Comparison of ENCODE assay signal across 9 cellular contexts in genomic region chr4:102823464-102823863, GRCh38. TPM values are rescaled to one million over a fixed set of nuclear protein-coding genes. Genes with fewer than 3 reads are reported as not detected.
DNase-seq lines count a peak whose midpoint lies in the region; ATAC-seq and TF ChIP-seq lines count a peak whose summit lies in the region.
"Had no signal": no experiment of that assay in that cellular context is flagged by ENCODE, and none has a peak within 500 bp of the region (broad histone marks: within the 10 kb centered on the region; RNA-seq: fewer than 3 reads in every experiment).

No MANE protein-coding gene starts in this region.

- H3K9me3 ChIP-seq in left lung (no peaks in the 10 kb centered on the region), tibial artery (no peaks in the 10 kb centered on the region)

- no peak for ATAC-seq in activated T-cell treated with anti-CD3 and anti-CD28 coated beads, Interleukin-2, amount 50 U/mL, for 72 hours (replicated peaks in 1 of 2)
- no peak for ATAC-seq in activated T-helper 17 cell treated with anti-CD3 and anti-CD28 coated beads, Interleukin-2, amount 50 U/mL, for 72 hours (replicated peaks)
- no peak for ATAC-seq in left lung

- TF ChIP-seq CTCF in left lung (IDR thresholded peaks at IDR 0.05) (no peak), tibial artery (IDR thresholded peaks at IDR 0.05) (no peak)

- peak overlapping the region; percentile 96 for H3K27ac Mint-ChIP-seq in activated T-cell treated with anti-CD3 and anti-CD28 coated beads, Interleukin-2, amount 50 U/mL, for 72 hours
- peak overlapping the region; percentile 75 for H3K27ac Mint-ChIP-seq in activated T-helper 17 cell treated with anti-CD3 and anti-CD28 coated beads, Interleukin-2, amount 50 U/mL, for 72 hours

- peaks cover 51% of the 10 kb centered on the region for H3K4me1 Mint-ChIP-seq in activated T-cell treated with anti-CD3 and anti-CD28 coated beads, Interleukin-2, amount 50 U/mL, for 72 hours (ENCODE audit: low read depth)
- H3K4me1 Mint-ChIP-seq in activated T-helper 17 cell treated with anti-CD3 and anti-CD28 coated beads, Interleukin-2, amount 50 U/mL, for 72 hours, result peaks cover 27% of the 10 kb centered on the region

- no peaks in the 10 kb centered on the region for H3K9me3 Mint-ChIP-seq in activated T-cell treated with anti-CD3 and anti-CD28 coated beads, Interleukin-2, amount 50 U/mL, for 72 hours
- no peaks in the 10 kb centered on the region for H3K9me3 Mint-ChIP-seq in activated T-helper 17 cell treated with anti-CD3 and anti-CD28 coated beads, Interleukin-2, amount 50 U/mL, for 72 hours

- H3K4me1 ChIP-seq in left lung (peaks cover 46 to 65% of the 10 kb centered on the region in 2 donors), tibial artery (peaks cover 0 to 59% (median 36%) of the 10 kb centered on the region in 4 donors)

- H3K27me3 ChIP-seq in left lung (no peaks in the 10 kb centered on the region), tibial artery (no peaks in the 10 kb centered on the region)

- H3K4me3 ChIP-seq in left lung (peak overlapping the region; percentile 11 to 93), tibial artery (peak overlapping the region; percentile 75 to 76)

- no peak for DNase-seq in activated T-cell treated with anti-CD3 and anti-CD28 coated beads, Interleukin-2, amount 50 U/mL, for 72 hours
- no peak for DNase-seq in activated T-cell treated with anti-CD3 and anti-CD28 coated beads, Interleukin-2, amount 50 U/mL, for 48 hours
- DNase-seq in left lung (no peak), tibial artery (no peak), kidney glomerular epithelial cell (lab: John Stamatoyannopoulos, UW) (no peak), DMS153 treated with DMSO at 0.1 percent for 48 hours (lab: John Stamatoyannopoulos, UW; ENCODE audit: unreplicated experiment) (no peak), HCEC 1CT (no peak)
- DNase-seq: NCI-H2081 had no signal

- no peaks in the 10 kb centered on the region for H3K27me3 Mint-ChIP-seq in activated T-cell treated with anti-CD3 and anti-CD28 coated beads, Interleukin-2, amount 50 U/mL, for 72 hours (ENCODE audit: low read depth)
- no peaks in the 10 kb centered on the region for H3K27me3 Mint-ChIP-seq in activated T-helper 17 cell treated with anti-CD3 and anti-CD28 coated beads, Interleukin-2, amount 50 U/mL, for 72 hours

- H3K36me3 ChIP-seq in left lung (peaks cover 0 to 21% of the 10 kb centered on the region in 2 donors), tibial artery (no peaks in the 10 kb centered on the region)

- intact Hi-C loops in left lung (cut with DNase I) (no loop called here), tibial artery (cut with DNase I; ENCODE audit: low total_unique reads) (loop anchor here (10.0 kb wide), 1 partner anchor 59 kb away; the partner anchor contains the start of gene MANBA)

- H3K36me3 Mint-ChIP-seq in activated T-cell treated with anti-CD3 and anti-CD28 coated beads, Interleukin-2, amount 50 U/mL, for 72 hours (ENCODE audit: insufficient read depth in 2 of 2), result peaks cover 11 to 37% of the 10 kb centered on the region in 2 donors
- no peaks in the 10 kb centered on the region for H3K36me3 Mint-ChIP-seq in activated T-helper 17 cell treated with anti-CD3 and anti-CD28 coated beads, Interleukin-2, amount 50 U/mL, for 72 hours (ENCODE audit: low read depth)

- no peak overlapping the region for H3K4me3 Mint-ChIP-seq in activated T-cell treated with anti-CD3 and anti-CD28 coated beads, Interleukin-2, amount 50 U/mL, for 72 hours
- H3K4me3 Mint-ChIP-seq in activated T-helper 17 cell treated with anti-CD3 and anti-CD28 coated beads, Interleukin-2, amount 50 U/mL, for 72 hours, result no peak overlapping the region

- H3K27ac ChIP-seq in left lung (peak overlapping the region in 1 of 2 donors; percentile 100), tibial artery (peak overlapping the region in 1 of 2 donors; percentile 100)

RNA-seq across cellular contexts. Expression of gene UBE2D3, which starts 3.9 kb away (rescaled TPM):
- 100 to 1,000 TPM; 460 to 481 TPM for total RNA-seq in activated T-cell treated with anti-CD3 and anti-CD28 coated beads, Interleukin-2, amount 50 U/mL, for 72 hours
- total RNA-seq in activated T-helper 17 cell treated with anti-CD3 and anti-CD28 coated beads, Interleukin-2, amount 50 U/mL, for 72 hours, result 100 to 1,000 TPM; 403 to 450 TPM
- total RNA-seq in left lung, result 100 to 1,000 TPM; 241 to 313 TPM

RNA-seq across cellular contexts. Expression of gene CISD2, which starts 45.3 kb away (rescaled TPM):
- total RNA-seq in activated T-cell treated with anti-CD3 and anti-CD28 coated beads, Interleukin-2, amount 50 U/mL, for 72 hours, result 10 to 100 TPM; 36.3 to 38.4 TPM
- 10 to 100 TPM; 24.6 to 35.6 TPM for total RNA-seq in activated T-helper 17 cell treated with anti-CD3 and anti-CD28 coated beads, Interleukin-2, amount 50 U/mL, for 72 hours
- total RNA-seq in left lung, result 10 to 100 TPM; 30.6 to 38.6 TPM
